Comparison of ENCODE assay signal across 23 cellular contexts in genomic region chr3:112341386-112341785, GRCh38. TPM values are rescaled to one million over a fixed set of nuclear protein-coding genes. Genes with fewer than 3 reads are reported as not detected.
DNase-seq lines count a peak whose midpoint lies in the region; ATAC-seq and TF ChIP-seq lines count a peak whose summit lies in the region.
"Had no signal": no experiment of that assay in that cellular context is flagged by ENCODE, and none has a peak within 500 bp of the region (broad histone marks: within the 10 kb centered on the region; RNA-seq: fewer than 3 reads in every experiment).

No MANE protein-coding gene starts in this region.

- POLR2A ChIA-PET in activated CD4-positive, alpha-beta memory T cell treated with anti-CD3 and anti-CD28 coated beads for 36 hours (lab: Charles Lee) = no interaction called here
- POLR2A ChIA-PET in activated CD4-positive, alpha-beta memory T cell treated with anti-CD3 and anti-CD28 coated beads, Interleukin-2, amount 10 ng/mL, durations not matched to agents 7 days and 5 days (lab: Charles Lee) = no interaction called here

- peaks cover 100% of the 10 kb centered on the region for H3K79me2 ChIP-seq in GM23338 (replicated peaks; ENCODE audit: insufficient read depth)
- H3K79me2 ChIP-seq in neural cell (replicated peaks; ENCODE audit: insufficient read depth, low read length) = peaks cover 95% of the 10 kb centered on the region

- DNase-seq in activated CD4-positive, alpha-beta memory T cell treated with anti-CD3 and anti-CD28 coated beads for 36 hours = no peak
- no peak for DNase-seq in activated CD4-positive, alpha-beta memory T cell treated with anti-CD3 and anti-CD28 coated beads, Interleukin-2, amount 10 ng/mL, durations not matched to agents 7 days and 5 days
- DNase-seq in GM23338 (ENCODE audit: low spot score) (no peak), activated gamma-delta T cell (lab: John Stamatoyannopoulos, UW) (no peak), pons (ENCODE audit: low spot score) (no peak)
- no peak for DNase-seq in activated T-helper 2 cell treated with anti-CD3 and anti-CD28 coated beads, Interferon-gamma antibody, Interleukin-2, Interleukin-4, amounts not matched to agents 10 μg/mL and 5 μg/mL and 100 μg/mL, durations not matched to agents 14 hours and 24 hours and 36 hours (ENCODE audit: low spot score)
- DNase-seq: BE2C; CD4-positive, alpha-beta memory T cell; GF-D8; GM23248; NCI-H1417; NCI-H187; NCI-H2107; NCI-H510A treated with DMSO at 0.1 percent for 48 hours; NCI-H82; OCI-M1; SHP77 treated with DMSO at 0.1 percent for 48 hours had no signal

- peaks cover 51% of the 10 kb centered on the region for H3K36me3 Mint-ChIP-seq in activated CD4-positive, alpha-beta memory T cell treated with anti-CD3 and anti-CD28 coated beads for 36 hours
- H3K36me3 Mint-ChIP-seq in activated CD4-positive, alpha-beta memory T cell treated with anti-CD3 and anti-CD28 coated beads, Interleukin-2, amount 10 ng/mL, durations not matched to agents 7 days and 5 days (ENCODE audit: low read depth) = peaks cover 36% of the 10 kb centered on the region
- peaks cover 75% of the 10 kb centered on the region for H3K36me3 Mint-ChIP-seq in GM23338 (ENCODE audit: low read depth)
- peaks cover 87% of the 10 kb centered on the region for H3K36me3 Mint-ChIP-seq in activated T-helper 2 cell treated with anti-CD3 and anti-CD28 coated beads, Interferon-gamma antibody, Interleukin-2, Interleukin-4, amounts not matched to agents 10 μg/mL and 5 μg/mL and 100 μg/mL, durations not matched to agents 14 hours and 24 hours and 36 hours (ENCODE audit: low read depth)

- TF ChIP-seq CTCF in GM23338 (conservative IDR thresholded peaks at IDR 0.05; ENCODE audit: low read depth in 2 of 2) (no peak), neural cell (IDR thresholded peaks at IDR 0.05; ENCODE audit: poor library complexity, severe bottlenecking) (no peak)

- no peak overlapping the region for H3K4me3 ChIP-seq in GM23338
- peak overlapping the region; percentile 47 for H3K4me3 ChIP-seq in neural cell (ENCODE audit: low read length)
- H3K4me3 ChIP-seq: GM12878, GM23248 had no signal

- H3K27me3 ChIP-seq in GM23338 (ENCODE audit: insufficient read depth) (no peaks in the 10 kb centered on the region), neural cell (ENCODE audit: insufficient read depth, low read depth, low read length) (no peaks in the 10 kb centered on the region)
- H3K27me3 ChIP-seq: BE2C had no signal

- H3K9me2 ChIP-seq in GM23338 (ENCODE audit: insufficient read depth) (0 out of 2 replicates have a peak, but pooled peaks cover 4% of the 10 kb centered on the region), neural cell (ENCODE audit: insufficient read depth, low read length) (no peaks in the 10 kb centered on the region)

- H3K4me2 ChIP-seq in GM23338 = no peak overlapping the region
- H3K4me2 ChIP-seq in neural cell (ENCODE audit: low read length) = no peak overlapping the region

- intact Hi-C loops in activated CD4-positive, alpha-beta memory T cell treated with anti-CD3 and anti-CD28 coated beads for 36 hours (cut with micrococcal nuclease) = loop anchor here (1.0 kb wide), 1 partner anchor 38 kb away; no protein-coding TSS in a partner anchor
- intact Hi-C loops in activated T-helper 2 cell treated with anti-CD3 and anti-CD28 coated beads, Interferon-gamma antibody, Interleukin-2, Interleukin-4, amounts not matched to agents 10 μg/mL and 5 μg/mL and 100 μg/mL, durations not matched to agents 14 hours and 24 hours and 36 hours (cut with micrococcal nuclease) = no loop called here

- peak overlapping the region; percentile 32; the same call in 1 of the 2 replicates for H3K27ac ChIP-seq in GM23338 (ENCODE audit: low read depth)
- no peak overlapping the region for H3K27ac ChIP-seq in neural cell (ENCODE audit: low read length)
- H3K27ac ChIP-seq: GM23248 had no signal

- H3K36me3 ChIP-seq in GM23338 (ENCODE audit: insufficient read depth) = peaks cover 18% of the 10 kb centered on the region
- peaks cover 23% of the 10 kb centered on the region for H3K36me3 ChIP-seq in neural cell (ENCODE audit: insufficient read depth, low read length)
- H3K36me3 ChIP-seq: BE2C had no signal

- peaks cover 63% of the 10 kb centered on the region for H3K4me1 Mint-ChIP-seq in activated CD4-positive, alpha-beta memory T cell treated with anti-CD3 and anti-CD28 coated beads for 36 hours (ENCODE audit: low read depth)
- peaks cover 28% of the 10 kb centered on the region for H3K4me1 Mint-ChIP-seq in activated CD4-positive, alpha-beta memory T cell treated with anti-CD3 and anti-CD28 coated beads, Interleukin-2, amount 10 ng/mL, durations not matched to agents 7 days and 5 days
- H3K4me1 Mint-ChIP-seq in GM23338 = peaks cover 51% of the 10 kb centered on the region
- peaks cover 61% of the 10 kb centered on the region for H3K4me1 Mint-ChIP-seq in activated T-helper 2 cell treated with anti-CD3 and anti-CD28 coated beads, Interferon-gamma antibody, Interleukin-2, Interleukin-4, amounts not matched to agents 10 μg/mL and 5 μg/mL and 100 μg/mL, durations not matched to agents 14 hours and 24 hours and 36 hours (ENCODE audit: low read depth)

- no peak for TF ChIP-seq RAD21 in neural cell (conservative IDR thresholded peaks at IDR 0.05)

- ATAC-seq in GM23338 = no peak
- no peak for ATAC-seq in HG02623 (IDR thresholded peaks at IDR 0.05; ENCODE audit: unreplicated experiment)
- ATAC-seq: HCT116 had no signal

- H4K20me1 ChIP-seq in GM23338 (replicated peaks; ENCODE audit: insufficient read depth) = no peaks in the 10 kb centered on the region
- peaks cover 7% of the 10 kb centered on the region for H4K20me1 ChIP-seq in neural cell (ENCODE audit: insufficient read depth)

- peak overlapping the region; percentile 18 for H3K4me3 Mint-ChIP-seq in activated CD4-positive, alpha-beta memory T cell treated with anti-CD3 and anti-CD28 coated beads for 36 hours
- no peak overlapping the region for H3K4me3 Mint-ChIP-seq in activated CD4-positive, alpha-beta memory T cell treated with anti-CD3 and anti-CD28 coated beads, Interleukin-2, amount 10 ng/mL, durations not matched to agents 7 days and 5 days
- H3K4me3 Mint-ChIP-seq in GM23338 = no peak overlapping the region
- no peak overlapping the region for H3K4me3 Mint-ChIP-seq in activated T-helper 2 cell treated with anti-CD3 and anti-CD28 coated beads, Interferon-gamma antibody, Interleukin-2, Interleukin-4, amounts not matched to agents 10 μg/mL and 5 μg/mL and 100 μg/mL, durations not matched to agents 14 hours and 24 hours and 36 hours (ENCODE audit: low read depth)
- H3K4me3 Mint-ChIP-seq: CD4-positive, alpha-beta memory T cell had no signal

- TF ChIP-seq EP300 in neural cell (conservative IDR thresholded peaks at IDR 0.05; ENCODE audit: poor library complexity, severe bottlenecking) = no peak

- H3K27me3 Mint-ChIP-seq in activated CD4-positive, alpha-beta memory T cell treated with anti-CD3 and anti-CD28 coated beads for 36 hours = no peaks in the 10 kb centered on the region
- H3K27me3 Mint-ChIP-seq in activated CD4-positive, alpha-beta memory T cell treated with anti-CD3 and anti-CD28 coated beads, Interleukin-2, amount 10 ng/mL, durations not matched to agents 7 days and 5 days = no peaks in the 10 kb centered on the region
- peaks cover 1% of the 10 kb centered on the region for H3K27me3 Mint-ChIP-seq in GM23338 (ENCODE audit: insufficient read depth, low read depth, poor library complexity)
- no peaks in the 10 kb centered on the region for H3K27me3 Mint-ChIP-seq in activated T-helper 2 cell treated with anti-CD3 and anti-CD28 coated beads, Interferon-gamma antibody, Interleukin-2, Interleukin-4, amounts not matched to agents 10 μg/mL and 5 μg/mL and 100 μg/mL, durations not matched to agents 14 hours and 24 hours and 36 hours (ENCODE audit: low read depth)
- H3K27me3 Mint-ChIP-seq: CD4-positive, alpha-beta memory T cell had no signal

- peaks cover 44% of the 10 kb centered on the region for H3K4me1 ChIP-seq in GM23338 (ENCODE audit: insufficient read depth)
- H3K4me1 ChIP-seq: BE2C had no signal

- H2AFZ ChIP-seq in GM23338 (no peak overlapping the region), neural cell (ENCODE audit: low read depth, low read length) (no peak overlapping the region)
- H2AFZ ChIP-seq: GM23248 had no signal

- no peaks in the 10 kb centered on the region for H3F3A ChIP-seq in GM23338 (replicated peaks; ENCODE audit: low read depth)
- H3F3A ChIP-seq in neural cell (ENCODE audit: insufficient read depth, low read length, poor library complexity, severe bottlenecking) = peaks cover 2% of the 10 kb centered on the region

- CTCF ChIA-PET in activated CD4-positive, alpha-beta memory T cell treated with anti-CD3 and anti-CD28 coated beads for 36 hours (lab: Charles Lee) = no interaction called here
- CTCF ChIA-PET in activated CD4-positive, alpha-beta memory T cell treated with anti-CD3 and anti-CD28 coated beads, Interleukin-2, amount 10 ng/mL, durations not matched to agents 7 days and 5 days (lab: Charles Lee) = no interaction called here

- no peaks in the 10 kb centered on the region for H3K9me3 ChIP-seq in neural cell (ENCODE audit: low read length)
- H3K9me3 ChIP-seq: BE2C had no signal

- H3K27ac Mint-ChIP-seq in activated CD4-positive, alpha-beta memory T cell treated with anti-CD3 and anti-CD28 coated beads for 36 hours = peak overlapping the region; percentile 79
- no peak overlapping the region for H3K27ac Mint-ChIP-seq in activated CD4-positive, alpha-beta memory T cell treated with anti-CD3 and anti-CD28 coated beads, Interleukin-2, amount 10 ng/mL, durations not matched to agents 7 days and 5 days
- no peak overlapping the region for H3K27ac Mint-ChIP-seq in GM23338
- peak overlapping the region; percentile 67 for H3K27ac Mint-ChIP-seq in activated T-helper 2 cell treated with anti-CD3 and anti-CD28 coated beads, Interferon-gamma antibody, Interleukin-2, Interleukin-4, amounts not matched to agents 10 μg/mL and 5 μg/mL and 100 μg/mL, durations not matched to agents 14 hours and 24 hours and 36 hours

- no peak overlapping the region for H3K9ac ChIP-seq in neural cell (ENCODE audit: low read length)
- H3K9ac ChIP-seq: GM23248 had no signal

- H3K9me3 Mint-ChIP-seq in activated CD4-positive, alpha-beta memory T cell treated with anti-CD3 and anti-CD28 coated beads for 36 hours = peaks cover 2% of the 10 kb centered on the region
- H3K9me3 Mint-ChIP-seq in activated CD4-positive, alpha-beta memory T cell treated with anti-CD3 and anti-CD28 coated beads, Interleukin-2, amount 10 ng/mL, durations not matched to agents 7 days and 5 days = peaks cover 8% of the 10 kb centered on the region
- H3K9me3 Mint-ChIP-seq in GM23338 = no peaks in the 10 kb centered on the region
- H3K9me3 Mint-ChIP-seq in activated T-helper 2 cell treated with anti-CD3 and anti-CD28 coated beads, Interferon-gamma antibody, Interleukin-2, Interleukin-4, amounts not matched to agents 10 μg/mL and 5 μg/mL and 100 μg/mL, durations not matched to agents 14 hours and 24 hours and 36 hours = peaks cover 7% of the 10 kb centered on the region

RNA-seq across cellular contexts. Expression of gene CD200, which starts 8.4 kb away (rescaled TPM):
- total RNA-seq in activated CD4-positive, alpha-beta memory T cell treated with anti-CD3 and anti-CD28 coated beads for 36 hours = 10 to 100 TPM; 34.2 to 34.5 TPM
- total RNA-seq in activated CD4-positive, alpha-beta memory T cell treated with anti-CD3 and anti-CD28 coated beads, Interleukin-2, amount 10 ng/mL, durations not matched to agents 7 days and 5 days = 1 to 10 TPM; 9.1 to 9.2 TPM
- 49.3 and 51.9 TPM in 2 replicates for total RNA-seq in GM23338 (2014; rRNA removed; shearing (Covaris generic))
- 56.5 and 65.0 TPM in 2 replicates for polyA plus RNA-seq in GM23338 (2016; fragmentation: Nextera tagmentation; extraction: Ambion mirVana)
- 60.3 and 63.3 TPM in 2 replicates for total RNA-seq in activated T-helper 2 cell treated with anti-CD3 and anti-CD28 coated beads, Interferon-gamma antibody, Interleukin-2, Interleukin-4, amounts not matched to agents 10 μg/mL and 5 μg/mL and 100 μg/mL, durations not matched to agents 14 hours and 24 hours and 36 hours
- 174 and 178 TPM in 2 replicates for polyA plus RNA-seq in neural cell
- 160 and 182 TPM in 2 replicates for polyA minus RNA-seq in neural cell
- total RNA-seq: A172, GM23248 had no signal

RNA-seq across cellular contexts. Expression of gene SLC9C1, which starts 47.4 kb away (rescaled TPM):
- total RNA-seq in activated CD4-positive, alpha-beta memory T cell treated with anti-CD3 and anti-CD28 coated beads for 36 hours = not detected
- not detected for total RNA-seq in activated CD4-positive, alpha-beta memory T cell treated with anti-CD3 and anti-CD28 coated beads, Interleukin-2, amount 10 ng/mL, durations not matched to agents 7 days and 5 days
- total RNA-seq in GM23338 (2014; rRNA removed; shearing (Covaris generic)) = 0.97 and 1.7 TPM in 2 replicates
- 0.66 and 1.8 TPM in 2 replicates for polyA plus RNA-seq in GM23338 (2016; fragmentation: Nextera tagmentation; extraction: Ambion mirVana)
- total RNA-seq in activated T-helper 2 cell treated with anti-CD3 and anti-CD28 coated beads, Interferon-gamma antibody, Interleukin-2, Interleukin-4, amounts not matched to agents 10 μg/mL and 5 μg/mL and 100 μg/mL, durations not matched to agents 14 hours and 24 hours and 36 hours = 0.37 TPM in 1 of 2 replicates, not detected in the other
- not detected in 2 replicates for polyA plus RNA-seq in neural cell
- not detected in 2 replicates for polyA minus RNA-seq in neural cell
- total RNA-seq: A172; CD4-positive, alpha-beta memory T cell; GM12878; GM23248; RPMI7951 had no signal
- polyA plus RNA-seq: CD4-positive, alpha-beta memory T cell; GM12878; GM23248 had no signal

Comparison
In these comparisons a context has a peak if more than half of its experiments do, and no peak if none do; other contexts are left out.
1. H3K27ac Mint-ChIP-seq: peak in activated CD4-positive, alpha-beta memory T cell treated with anti-CD3 and anti-CD28 coated beads for 36 hours (single experiment) and activated T-helper 2 cell treated with anti-CD3 and anti-CD28 coated beads, Interferon-gamma antibody, Interleukin-2, Interleukin-4, amounts not matched to agents 10 μg/mL and 5 μg/mL and 100 μg/mL, durations not matched to agents 14 hours and 24 hours and 36 hours (single experiment); none in activated CD4-positive, alpha-beta memory T cell treated with anti-CD3 and anti-CD28 coated beads, Interleukin-2, amount 10 ng/mL, durations not matched to agents 7 days and 5 days (single experiment) and GM23338 (single experiment).